9 cellular contexts compared by ENCODE assay signal in the genomic region with DNA sequence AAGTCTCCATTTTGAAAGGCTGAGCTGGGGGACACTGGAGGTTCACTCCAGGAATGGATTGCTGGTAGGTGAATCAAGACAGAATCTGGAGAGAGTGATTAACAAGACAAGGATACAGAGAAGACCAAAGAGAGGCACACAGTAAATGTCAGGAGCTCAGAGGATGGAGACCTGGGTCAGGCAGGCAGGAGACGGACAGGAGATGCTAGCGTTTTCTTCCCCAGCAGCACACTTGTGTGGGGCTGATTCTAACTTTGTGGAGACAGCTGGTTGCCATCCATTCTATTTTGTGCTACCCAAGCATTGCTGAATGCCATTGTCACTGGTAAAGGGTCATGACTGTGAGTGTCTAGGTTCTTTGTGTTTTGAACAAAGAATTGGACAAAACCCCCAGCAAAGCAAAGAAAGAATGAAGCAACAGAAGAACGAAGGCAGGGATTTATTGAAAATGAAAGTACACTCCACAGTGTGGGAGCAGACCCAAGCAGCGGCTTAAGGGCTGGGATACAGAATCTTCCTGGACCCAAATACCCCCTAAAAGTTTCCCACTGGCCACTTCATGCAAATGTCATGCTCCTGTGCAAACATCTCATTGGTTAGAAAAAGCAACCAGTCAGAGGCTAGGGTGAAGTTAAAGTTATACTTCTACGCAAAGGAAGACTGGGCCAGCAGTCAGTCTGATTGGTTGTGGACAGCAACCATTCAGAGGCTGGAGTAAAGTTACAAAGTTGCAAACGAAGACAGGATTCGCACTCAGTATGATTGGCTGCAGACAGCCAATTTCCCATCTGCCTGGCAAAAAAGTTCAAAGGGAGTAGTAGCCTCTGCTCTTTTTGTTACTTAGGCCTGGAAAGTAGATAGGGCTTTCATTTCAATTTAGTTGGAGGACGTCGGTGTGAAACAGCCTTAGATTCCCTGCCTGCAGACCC. TPM values are rescaled to one million over a fixed set of nuclear protein-coding genes. Genes with fewer than 3 reads are reported as not detected.
DNase-seq lines count a peak whose midpoint lies in the region; ATAC-seq and TF ChIP-seq lines count a peak whose summit lies in the region.
"Had no signal": no experiment of that assay in that cellular context is flagged by ENCODE, and none has a peak within 500 bp of the region (broad histone marks: within the 10 kb centered on the region; RNA-seq: fewer than 3 reads in every experiment).

No MANE protein-coding gene starts in this region.

- CTCF ChIA-PET in mammary epithelial cell (lab: Charles Lee; ENCODE audit: low non-redundant PET): no interaction called here

- H3K27me3 ChIP-seq in mammary epithelial cell (ENCODE audit: insufficient read depth, low read length) (no peaks in the 10 kb centered on the region), thyroid gland (no peaks in the 10 kb centered on the region)
- H3K27me3 ChIP-seq: BLaER1 treated with 17β-estradiol and CSF1 and Interleukin-3, amounts not matched to agents 10 nM and 100 nM had no signal

- peaks cover 81% of the 10 kb centered on the region for H3K4me1 ChIP-seq in mammary epithelial cell (ENCODE audit: insufficient read depth, low read length)
- peaks cover 53 to 65% of the 10 kb centered on the region in 2 donors for H3K4me1 ChIP-seq in thyroid gland

- dilution Hi-C loops in mammary epithelial cell (cut with HindIII; ENCODE audit: low sequenced_read_pairs): no loop called here

- in situ Hi-C loops in mammary epithelial cell (cut with MboI; ENCODE audit: low sequenced_read_pairs in 2 of 2): no loop called here

- H3K36me3 ChIP-seq in mammary epithelial cell (ENCODE audit: insufficient read depth, low read length): no peaks in the 10 kb centered on the region
- no peaks in the 10 kb centered on the region for H3K36me3 ChIP-seq in thyroid gland

- WGBS in mammary epithelial cell (ENCODE audit: low coverage, missing lambda C conversion rate): 23% methylated on average over 9 of the region's 9 CpGs
- 76 to 81% methylated on average over 9 of the region's 9 CpGs for WGBS in thyroid gland, 2 donors

- peak overlapping the region; percentile 27 to 40 (median 36) for H3K4me3 ChIP-seq in mammary epithelial cell (replicated peaks in 1 of 3; ENCODE audit: insufficient read depth in 1 of 3, low read depth in 2 of 3, low read length in 3 of 3)
- no peak overlapping the region for H3K4me3 ChIP-seq in thyroid gland (replicated peaks in 1 of 3)
- H3K4me3 ChIP-seq: BLaER1 treated with 17β-estradiol and CSF1 and Interleukin-3, amounts not matched to agents 10 nM and 100 nM had no signal

- H3K27ac ChIP-seq in mammary epithelial cell (ENCODE audit: insufficient read depth, low read depth, low read length) (peak overlapping the region; percentile 43), thyroid gland (peak overlapping the region in 2 of 3 donors; percentile 19 to 27)
- H3K27ac ChIP-seq: BLaER1 treated with 17β-estradiol and CSF1 and Interleukin-3, amounts not matched to agents 10 nM and 100 nM had no signal

- TF ChIP-seq CTCF in mammary epithelial cell (conservative IDR thresholded peaks at IDR 0.05 in 1 of 2, IDR thresholded peaks at IDR 0.05 in 1 of 2; ENCODE audit: extremely low read depth in 1 of 2, insufficient read depth in 1 of 2, low read depth in 1 of 2, low read length in 2 of 2) (no peak), thyroid gland (IDR thresholded peaks at IDR 0.05) (no peak)

- no peak for DNase-seq in activated CD4-positive, CD25-positive, alpha-beta regulatory T cell (lab: John Stamatoyannopoulos, UW)
- DNase-seq in mammary epithelial cell: peak; percentile 78
- no peak for DNase-seq in left lobe of liver (ENCODE audit: low spot score)
- no peak for DNase-seq in thyroid gland
- DNase-seq in NCI-H2227 (lab: John Stamatoyannopoulos, UW; ENCODE audit: unreplicated experiment): no peak

- H3K9me3 ChIP-seq in mammary epithelial cell (replicated peaks; ENCODE audit: insufficient read depth, low read length): no peaks in the 10 kb centered on the region
- H3K9me3 ChIP-seq in thyroid gland: no peaks in the 10 kb centered on the region
- H3K9me3 ChIP-seq: BLaER1 treated with 17β-estradiol and CSF1 and Interleukin-3, amounts not matched to agents 10 nM and 100 nM had no signal

- H3K79me2 ChIP-seq in mammary epithelial cell (ENCODE audit: insufficient read depth, low read length): peaks cover 89% of the 10 kb centered on the region

- H3K9ac ChIP-seq in mammary epithelial cell (ENCODE audit: insufficient read depth, low read length): peak overlapping the region; percentile 62
- H3K9ac ChIP-seq: BLaER1 treated with 17β-estradiol and CSF1 and Interleukin-3, amounts not matched to agents 10 nM and 100 nM had no signal

- H3K4me2 ChIP-seq in mammary epithelial cell (ENCODE audit: insufficient read depth, low read depth, low read length): peak overlapping the region; percentile 87

- H2AFZ ChIP-seq in mammary epithelial cell (ENCODE audit: low read depth, low read length): peak overlapping the region; percentile 48

- BruUV-seq in mammary epithelial cell (replicated peaks; lab: Mats Ljungman, UMichigan): no TSS peak

- ATAC-seq in activated CD4-positive, CD25-positive, alpha-beta regulatory T cell treated with anti-CD3 and anti-CD28 coated beads, Interleukin-2, amount 50 U/mL, for 24 hours: peak; percentile 27 to 32
- ATAC-seq in left lobe of liver (peak; percentile 90), HG03095 (IDR thresholded peaks at IDR 0.05; ENCODE audit: unreplicated experiment) (no peak), GM18870 (IDR thresholded peaks at IDR 0.05; ENCODE audit: unreplicated experiment) (no peak)

- H4K20me1 ChIP-seq in mammary epithelial cell (ENCODE audit: insufficient read depth, low read length): no peaks in the 10 kb centered on the region

- intact Hi-C loops in mammary epithelial cell (cut with micrococcal nuclease) (no loop called here), thyroid gland (cut with DNase I) (no loop called here)

- no peak for TF ChIP-seq POLR2A in thyroid gland (IDR thresholded peaks at IDR 0.05)

RNA-seq across cellular contexts. Expression of a gene that starts 17.5 kb away (rescaled TPM):
- total RNA-seq in mammary epithelial cell (100 to 1,000 TPM; 141 to 277 TPM), left lobe of liver (1.3 TPM), thyroid gland (10 to 100 TPM; 43.8 to 58.9 (median 55.0) TPM)
- 124 TPM for polyA plus RNA-seq in mammary epithelial cell
- 118 TPM for polyA minus RNA-seq in mammary epithelial cell

RNA-seq across cellular contexts. Expression of a gene that starts 34.2 kb away (rescaled TPM):
- 10 to 100 TPM; 17.5 to 20.2 TPM for total RNA-seq in mammary epithelial cell
- 9.3 TPM for polyA plus RNA-seq in mammary epithelial cell
- 1.9 TPM for polyA minus RNA-seq in mammary epithelial cell
- 141 TPM for total RNA-seq in left lobe of liver
- total RNA-seq in thyroid gland: 10 to 100 TPM; 23.4 to 41.0 (median 30.4) TPM

RNA-seq across cellular contexts. Expression of a gene that starts 34.4 kb away (rescaled TPM):
- total RNA-seq in mammary epithelial cell (10 to 100 TPM; 13.3 to 75.2 TPM), left lobe of liver (71.8 TPM), thyroid gland (10 to 100 TPM; 12.9 to 31.9 (median 17.7) TPM)
- polyA plus RNA-seq in mammary epithelial cell: 41.3 TPM
- 26.7 TPM for polyA minus RNA-seq in mammary epithelial cell

RNA-seq across cellular contexts. Expression of a gene that starts 40.0 kb away (rescaled TPM):
- total RNA-seq in mammary epithelial cell (10 to 100 TPM; 21.5 to 31.5 TPM), left lobe of liver (8.5 TPM), thyroid gland (10 to 100 TPM; 20.7 to 39.6 (median 28.6) TPM)
- polyA plus RNA-seq in mammary epithelial cell: 11.2 TPM
- 29.0 TPM for polyA minus RNA-seq in mammary epithelial cell

Comparison
In these comparisons a context has a peak if more than half of its experiments do, and no peak if none do; other contexts are left out.
1. ATAC-seq: peak in activated CD4-positive, CD25-positive, alpha-beta regulatory T cell treated with anti-CD3 and anti-CD28 coated beads, Interleukin-2, amount 50 U/mL, for 24 hours (2 of 2) and left lobe of liver (single experiment); none in HG03095 (single experiment) and GM18870 (single experiment).
2. H3K4me3 ChIP-seq: peak in mammary epithelial cell (3 of 3); none in thyroid gland (0 of 3).
3. RNA of a gene that starts 17.5 kb away (total RNA-seq): 141 to 277 TPM in mammary epithelial cell and 43.8 to 58.9 TPM in thyroid gland; 1.3 TPM in left lobe of liver (single experiment); every median in the first group is over 10 times any median in the second.